8 cellular contexts compared by ENCODE assay signal in genomic region chr6:157317129-157317814, GRCh38. TPM values are rescaled to one million over a fixed set of nuclear protein-coding genes. Genes with fewer than 3 reads are reported as not detected.
DNase-seq lines count a peak whose midpoint lies in the region; ATAC-seq and TF ChIP-seq lines count a peak whose summit lies in the region.

No MANE protein-coding gene starts in this region.

- ATAC-seq in Right ventricle myocardium inferior (peak; percentile 82), GM21381 (IDR thresholded peaks at IDR 0.05; ENCODE audit: unreplicated experiment) (no peak)

- peak overlapping the region; percentile 69 to 71 for H3K27ac ChIP-seq in uterus

- no peak for TF ChIP-seq CTCF in cardiac fibroblast (IDR thresholded peaks at IDR 0.05; ENCODE audit: low read depth, low read length)
- no peak for TF ChIP-seq CTCF in uterus (IDR thresholded peaks at IDR 0.05)

- TF ChIP-seq POLR2A in uterus (IDR thresholded peaks at IDR 0.05) = no peak

- H3K9me3 ChIP-seq in uterus = no peaks in the 10 kb centered on the region

- peaks cover 0 to 3% of the 10 kb centered on the region in 2 donors for H3K4me1 ChIP-seq in uterus

- no peak for DNase-seq in Right ventricle myocardium inferior (ENCODE audit: missing footprints)
- DNase-seq in cardiac septum (ENCODE audit: low spot score) = no peak
- DNase-seq in cardiac fibroblast (ENCODE audit: low read depth in 2 of 2) = peak; percentile 89 to 94
- peak; percentile 87 to 95 for DNase-seq in lung microvascular endothelial cell (ENCODE audit: low read depth in 2 of 2)
- DNase-seq in uterus = peak; percentile 82 to 89
- DNase-seq in NCI-H2171 (lab: John Stamatoyannopoulos, UW) = no peak
- no peak for DNase-seq in DMS114 treated with DMSO at 0.1 percent for 48 hours (lab: John Stamatoyannopoulos, UW; ENCODE audit: unreplicated experiment)

- no peaks in the 10 kb centered on the region for H3K27me3 ChIP-seq in uterus

- H3K4me3 ChIP-seq in cardiac fibroblast (replicated peaks in 1 of 2; ENCODE audit: low read depth in 2 of 2, low read length in 2 of 2) = no peak overlapping the region
- H3K4me3 ChIP-seq in uterus = no peak overlapping the region

- H3K36me3 ChIP-seq in uterus = no peaks in the 10 kb centered on the region

- intact Hi-C loops in Right ventricle myocardium inferior (cut with DNase I) (loop anchor here (5.0 kb wide), 1 partner anchor 280 kb away; no protein-coding TSS in a partner anchor), cardiac septum (cut with DNase I) (loop anchor here (5.0 to 10.0 kb wide), 3 partner anchors 280 to 758 kb away; no protein-coding TSS in a partner anchor), uterus (cut with DNase I; ENCODE audit: low total_unique reads) (no loop called here)

RNA-seq across cellular contexts. Expression of gene TMEM242, which starts 6.0 kb away (rescaled TPM):
- total RNA-seq in Right ventricle myocardium inferior (19.4 TPM), cardiac septum (18.9 TPM), lung microvascular endothelial cell (5.0 and 5.2 TPM in 2 replicates), uterus (10 to 100 TPM in 3 of 4 donors, 1 to 10 TPM in 1; 3.3 to 14.2 (median 11.8) TPM)

Comparison
In these comparisons a context has a peak if more than half of its experiments do, and no peak if none do; other contexts are left out.
1. DNase-seq: peak in cardiac fibroblast (2 of 2), lung microvascular endothelial cell (2 of 2) and uterus (2 of 2); none in Right ventricle myocardium inferior (single experiment), cardiac septum (single experiment), NCI-H2171 (single experiment) and DMS114 treated with DMSO at 0.1 percent for 48 hours (single experiment).